In genomic region chr5:62576570-62577172, GRCh38 we compare ENCODE assay signal across 19 cellular contexts. TPM values are rescaled to one million over a fixed set of nuclear protein-coding genes. Genes with fewer than 3 reads are reported as not detected.
DNase-seq lines count a peak whose midpoint lies in the region; ATAC-seq and TF ChIP-seq lines count a peak whose summit lies in the region.
"Had no signal": no experiment of that assay in that cellular context is flagged by ENCODE, and none has a peak within 500 bp of the region (broad histone marks: within the 10 kb centered on the region; RNA-seq: fewer than 3 reads in every experiment).

No MANE protein-coding gene starts in this region.

- H3K9me3 ChIP-seq in A673 (ENCODE audit: low read depth, low read length, poor library complexity, severe bottlenecking) (no peaks in the 10 kb centered on the region), T-helper 17 cell (ENCODE audit: control insufficient read depth, low read length, poor library complexity, severe bottlenecking) (no peaks in the 10 kb centered on the region), left lung (no peaks in the 10 kb centered on the region)
- H3K9me3 ChIP-seq in CD4-positive, CD25-positive, alpha-beta regulatory T cell (ENCODE audit: control insufficient read depth in 2 of 2, low read length in 2 of 2): no peaks in the 10 kb centered on the region
- H3K9me3 ChIP-seq: left ventricle myocardium inferior, neutrophil, SK-N-SH had no signal

- H3K4me3 Mint-ChIP-seq in CD4-positive, CD25-positive, alpha-beta regulatory T cell: peak overlapping the region in 1 of 4 donors; percentile 1
- peak overlapping the region; percentile 15 for H3K4me3 Mint-ChIP-seq in T-helper 17 cell

- CTCF ChIA-PET in A673 (lab: Charles Lee): no interaction called here

- H3K4me1 ChIP-seq in A673 (ENCODE audit: insufficient read depth, low read length, poor library complexity, severe bottlenecking): peaks cover 55% of the 10 kb centered on the region
- H3K4me1 ChIP-seq in CD4-positive, CD25-positive, alpha-beta regulatory T cell (ENCODE audit: control insufficient read depth, insufficient read depth, low read length, poor library complexity, severe bottlenecking): peaks cover 14% of the 10 kb centered on the region
- H3K4me1 ChIP-seq in left lung: peaks cover 0 to 20% of the 10 kb centered on the region in 2 donors

- H3K27me3 Mint-ChIP-seq in CD4-positive, CD25-positive, alpha-beta regulatory T cell: no peaks in the 10 kb centered on the region
- no peaks in the 10 kb centered on the region for H3K27me3 Mint-ChIP-seq in T-helper 17 cell

- peaks cover 22% of the 10 kb centered on the region for H3K36me3 Mint-ChIP-seq in CD4-positive, CD25-positive, alpha-beta regulatory T cell
- peaks cover 3% of the 10 kb centered on the region for H3K36me3 Mint-ChIP-seq in T-helper 17 cell (ENCODE audit: low read depth)

- intact Hi-C loops in A673 (cut with micrococcal nuclease; ENCODE audit: unreplicated experiment) (no loop called here), left lung (cut with DNase I) (no loop called here)

- H3K27me3 ChIP-seq in A673 (replicated peaks; ENCODE audit: insufficient read depth, low read depth, low read length, poor library complexity) (no peaks in the 10 kb centered on the region), left lung (no peaks in the 10 kb centered on the region)
- H3K27me3 ChIP-seq in CD4-positive, CD25-positive, alpha-beta regulatory T cell (ENCODE audit: control insufficient read depth, insufficient read depth, low read length): no peaks in the 10 kb centered on the region
- H3K27me3 ChIP-seq: neutrophil had no signal

- ATAC-seq in CD4-positive, CD25-positive, alpha-beta regulatory T cell (ENCODE audit: low read depth in 2 of 2): no peak
- no peak for ATAC-seq in T-helper 17 cell
- ATAC-seq in left lung: no peak
- ATAC-seq in HG02798 (IDR thresholded peaks at IDR 0.05; ENCODE audit: poor library complexity, unreplicated experiment): no peak

- no TSS peak for BruUV-seq in A673 (replicated peaks; lab: Mats Ljungman, UMichigan)

- H3K36me3 ChIP-seq in A673 (ENCODE audit: insufficient read depth, low read length, poor library complexity, severe bottlenecking) (no peaks in the 10 kb centered on the region), left lung (no peaks in the 10 kb centered on the region)
- peaks cover 3% of the 10 kb centered on the region for H3K36me3 ChIP-seq in CD4-positive, CD25-positive, alpha-beta regulatory T cell (ENCODE audit: control insufficient read depth, insufficient read depth, low read length)
- H3K36me3 ChIP-seq: left ventricle myocardium inferior, neutrophil had no signal

- peaks cover 15 to 36% (median 24%) of the 10 kb centered on the region in 4 donors for H3K4me1 Mint-ChIP-seq in CD4-positive, CD25-positive, alpha-beta regulatory T cell
- H3K4me1 Mint-ChIP-seq in T-helper 17 cell: peaks cover 21% of the 10 kb centered on the region

- DNase-seq in A673 (ENCODE audit: low spot score) (no peak), T-helper 17 cell (no peak), foreskin melanocyte (peak; percentile 28), left lung (no peak), NCI-H510A treated with DMSO at 0.1 percent for 48 hours (lab: John Stamatoyannopoulos, UW) (no peak), GM03348 (ENCODE audit: low spot score) (no peak)
- DNase-seq in CD4-positive, CD25-positive, alpha-beta regulatory T cell: peak in 1 of 3 donors; percentile 24
- DNase-seq: activated CD8-positive, alpha-beta memory T cell treated with anti-CD3 and anti-CD28 coated beads, Interleukin-2, amount 50 U/mL, for 48 hours; AML-193; Calu3; cortex of kidney; HCEC 1CT; left ventricle myocardium inferior; NCI-H1105; SK-N-SH; stimulated activated CD4-positive, alpha-beta T cell treated with anti-CD3 and anti-CD28 coated beads, Interleukin-4, amount 100 ng/mL, for 24 hours had no signal

- H3K9me3 Mint-ChIP-seq in CD4-positive, CD25-positive, alpha-beta regulatory T cell: no peaks in the 10 kb centered on the region
- H3K9me3 Mint-ChIP-seq: activated naive CD4-positive, alpha-beta T cell treated with anti-CD3 and anti-CD28 coated beads, Interleukin-2, amount 50 U/mL, for 72 hours had no signal

- H3K27ac ChIP-seq in A673 (ENCODE audit: low read depth, low read length, poor library complexity, severe bottlenecking): peak overlapping the region; percentile 26
- peak overlapping the region; percentile 15 for H3K27ac ChIP-seq in CD4-positive, CD25-positive, alpha-beta regulatory T cell (ENCODE audit: insufficient read depth, low read length, poor library complexity, severe bottlenecking)
- H3K27ac ChIP-seq in left lung: peak overlapping the region in 1 of 2 donors; percentile 39
- H3K27ac ChIP-seq: left ventricle myocardium inferior, neutrophil had no signal

- no peak for TF ChIP-seq CTCF in A673 (conservative IDR thresholded peaks at IDR 0.05; ENCODE audit: low read depth, low read length)
- no peak for TF ChIP-seq CTCF in left lung (IDR thresholded peaks at IDR 0.05)

- H3K4me3 ChIP-seq in A673 (ENCODE audit: low read depth, low read length, poor library complexity, severe bottlenecking): no peak overlapping the region
- no peak overlapping the region for H3K4me3 ChIP-seq in CD4-positive, CD25-positive, alpha-beta regulatory T cell (ENCODE audit: low read depth, low read length)
- H3K4me3 ChIP-seq in left lung: no peak overlapping the region
- H3K4me3 ChIP-seq: left ventricle myocardium inferior had no signal

- H3K27ac Mint-ChIP-seq in CD4-positive, CD25-positive, alpha-beta regulatory T cell: peak overlapping the region in 2 of 3 donors; percentile 33 to 76
- H3K27ac Mint-ChIP-seq in T-helper 17 cell: peak overlapping the region; percentile 2

- POLR2A ChIA-PET in A673 (lab: Charles Lee; ENCODE audit: low non-redundant PET): no interaction called here

RNA-seq across cellular contexts. Expression of gene LRRC70, which starts 1.9 kb away (rescaled TPM):
- 1.8 and 2.0 TPM in 2 replicates for total RNA-seq in A673 (2021)
- total RNA-seq in CD4-positive, CD25-positive, alpha-beta regulatory T cell: 4.6 TPM
- 1 to 10 TPM in 2 of 4 donors, under 1 TPM in 2; 0.42 to 2.1 (median 0.86) TPM for polyA plus RNA-seq in CD4-positive, CD25-positive, alpha-beta regulatory T cell
- 1 to 10 TPM; 5.8 to 6.1 TPM for total RNA-seq in T-helper 17 cell
- 1 to 10 TPM; 1.1 to 5.7 TPM for total RNA-seq in left lung
